In genomic region chr16:17286443-17286842, GRCh38 we compare ENCODE assay signal across 8 cellular contexts.
"Had no signal": no experiment of that assay in that cellular context is flagged by ENCODE, and none has a peak within 500 bp of the region (broad histone marks: within the 10 kb centered on the region; RNA-seq: fewer than 3 reads in every experiment).

No MANE protein-coding gene starts in this region.

- H3K27ac Mint-ChIP-seq: IgD-negative memory B cell had no signal

- H3K27me3 Mint-ChIP-seq: IgD-negative memory B cell had no signal

- H3K4me3 ChIP-seq: K562 had no signal

- H3K27ac ChIP-seq: HL-60, KMS-11 had no signal

- DNase-seq: IMR-90, KBM-7, KG1 had no signal

- H3K4me2 ChIP-seq: KMS-11 had no signal

- FAIRE-seq: HTR-8/SVneo, K562 had no signal

- H3K4me3 Mint-ChIP-seq: IgD-negative memory B cell had no signal

- ATAC-seq: K562 had no signal

- H3K9ac ChIP-seq: KMS-11 had no signal
